In genomic region chr16:56950881-56951771, GRCh38 we compare ENCODE assay signal across 1 cellular context.
A peak's percentile ranks its signal among the peaks of the same experiment; 100 is the strongest.
TF ChIP-seq lines count a peak whose summit lies in the region.

No MANE protein-coding gene starts in this region.

TF ChIP-seq in GM12878, 131 proteins besides CTCF, POLR2A, EP300 and RAD21 (continued from another document and continues in another):
- TF ChIP-seq RELB (IDR thresholded peaks at IDR 0.05; ENCODE audit: low read depth) (peak; percentile 79), RAD51 (IDR thresholded peaks at IDR 0.05) (no peak), ZNF24 (IDR thresholded peaks at IDR 0.05) (0 out of 2 replicates have a peak, but pooled peaks have one; percentile 28), TARDBP (IDR thresholded peaks at IDR 0.05; ENCODE audit: borderline replicate concordance) (no peak), ZNF622 (IDR thresholded peaks at IDR 0.05) (no peak), SIX5 (IDR thresholded peaks at IDR 0.05; ENCODE audit: low read depth, low read length, severe bottlenecking) (no peak), REST (IDR thresholded peaks at IDR 0.05; ENCODE audit: low read depth, low read length) (no peak), ZNF207 (IDR thresholded peaks at IDR 0.05; ENCODE audit: borderline replicate concordance) (no peak), PRDM15 (CRISPR knock-in tag; IDR thresholded peaks at IDR 0.05) (no peak), MLLT1 (IDR thresholded peaks at IDR 0.05) (no peak), TCF7 (IDR thresholded peaks at IDR 0.05; ENCODE audit: borderline replicate concordance) (no peak), HCFC1 (IDR thresholded peaks at IDR 0.05; ENCODE audit: low read length) (no peak), ZBTB4 (CRISPR knock-in tag; IDR thresholded peaks at IDR 0.05) (no peak), USF2 (IDR thresholded peaks at IDR 0.05; ENCODE audit: borderline replicate concordance, low read depth, low read length) (no peak), ZBTB11 (CRISPR knock-in tag; IDR thresholded peaks at IDR 0.05) (no peak), BCL11A (IDR thresholded peaks at IDR 0.05; ENCODE audit: low read depth, low read length) (peak; percentile 64; the same call in 1 of the 2 replicates), SPI1 (IDR thresholded peaks at IDR 0.05; ENCODE audit: borderline replicate concordance, insufficient read depth, low read depth, low read length) (peak; percentile 96), MAX (IDR thresholded peaks at IDR 0.05; ENCODE audit: low read depth, low read length) (no peak), BMI1 (IDR thresholded peaks at IDR 0.05; ENCODE audit: borderline replicate concordance) (peak; percentile 37; the same call in 1 of the 2 replicates), SIN3A (IDR thresholded peaks at IDR 0.05; ENCODE audit: low read depth, low read length) (no peak), CHD1 (IDR thresholded peaks at IDR 0.05; ENCODE audit: low read depth, low read length) (no peak), KAT2A (conservative IDR thresholded peaks at IDR 0.05; ENCODE audit: control insufficient read depth, low read depth, low read length) (no peak), EZH2 (IDR thresholded peaks at IDR 0.05; ENCODE audit: borderline replicate concordance, control insufficient read depth, low read depth, low read length) (no peak), FOXK2 (IDR thresholded peaks at IDR 0.05) (no peak; the same call in 1 of the 2 replicates), CBX3 (IDR thresholded peaks at IDR 0.05; ENCODE audit: borderline replicate concordance, low read depth) (no peak), EGR1 (IDR thresholded peaks at IDR 0.05; ENCODE audit: borderline replicate concordance in 1 of 2, low read depth in 2 of 2, low read length in 2 of 2) (no peak), PKNOX1 (IDR thresholded peaks at IDR 0.05) (no peak), STAT1 (conservative IDR thresholded peaks at IDR 0.05) (no peak), BACH1 (IDR thresholded peaks at IDR 0.05; ENCODE audit: borderline replicate concordance) (peak; percentile 60; the same call in 1 of the 2 replicates), CHD4 (IDR thresholded peaks at IDR 0.05) (no peak), USF1 (IDR thresholded peaks at IDR 0.05; ENCODE audit: borderline replicate concordance, extremely low read length, insufficient read depth, low read depth, low read length) (no peak), TCF3 (IDR thresholded peaks at IDR 0.05; ENCODE audit: borderline replicate concordance, insufficient read depth, low read depth, low read length) (no peak), IRF5 (IDR thresholded peaks at IDR 0.05; ENCODE audit: borderline replicate concordance) (no peak), RBBP5 (conservative IDR thresholded peaks at IDR 0.05) (no peak), SMAD1 (IDR thresholded peaks at IDR 0.05; ENCODE audit: low read depth, partially characterized antibody) (peak; percentile 28)
